ENCODE assay signal across 36 cellular contexts in the genomic region with DNA sequence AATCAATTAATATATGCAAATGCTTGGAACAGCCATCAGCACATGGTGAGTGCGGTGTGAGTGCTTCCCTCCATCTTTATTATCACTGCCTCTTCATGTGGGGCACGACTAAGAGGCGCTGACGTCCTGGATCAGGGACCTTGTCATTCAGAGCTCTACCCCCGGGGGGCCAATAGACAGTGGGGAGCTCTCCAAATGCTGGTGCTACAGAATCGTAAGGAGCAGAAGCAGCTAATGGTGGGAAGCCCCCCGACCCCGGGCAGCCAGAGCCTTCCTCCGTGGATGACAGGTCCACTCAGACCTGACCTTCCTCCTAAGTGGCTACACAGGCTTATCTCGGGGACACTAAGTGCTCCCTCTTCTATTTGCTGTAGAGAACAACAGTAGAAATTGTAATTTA.
"Had no signal": no experiment of that assay in that cellular context is flagged by ENCODE, and none has a peak within 500 bp of the region (broad histone marks: within the 10 kb centered on the region; RNA-seq: fewer than 3 reads in every experiment).

No MANE protein-coding gene starts in this region.

- H3K27me3 ChIP-seq: MG63 had no signal

- H3K4me3 ChIP-seq: MG63 had no signal

- H3K36me3 ChIP-seq: MG63 had no signal

- H3K9me3 ChIP-seq: MG63 had no signal

- DNase-seq: Karpas-422, Kasumi-1, MG63, MM.1S, MV-4-11, NCI-H1048, NCI-H1092, NCI-H1092 treated with DMSO at 0.1 percent for 48 hours, NCI-H1105, NCI-H1105 treated with DMSO at 0.1 percent for 48 hours, NCI-H1417, NCI-H1417 treated with DMSO at 0.1 percent for 48 hours, NCI-H1436, NCI-H1436 treated with DMSO at 0.1 percent for 48 hours, NCI-H146, NCI-H1694, NCI-H1694 treated with DMSO at 0.1 percent for 48 hours, NCI-H187, NCI-H187 treated with DMSO at 0.1 percent for 48 hours, NCI-H1930, NCI-H2029, NCI-H2029 treated with DMSO at 0.1 percent for 48 hours, NCI-H2081, NCI-H2081 treated with DMSO at 0.1 percent for 48 hours, NCI-H2107, NCI-H2171, NCI-H2171 treated with DMSO at 0.1 percent for 48 hours, NCI-H2227 treated with DMSO at 0.1 percent for 48 hours, NCI-H226, NCI-H345, NCI-H446, NCI-H446 treated with DMSO at 0.1 percent for 48 hours, NCI-H510A, NCI-H510A treated with DMSO at 0.1 percent for 48 hours, NCI-H524, NCI-H524 treated with DMSO at 0.1 percent for 48 hours had no signal
